ENCODE assay signal across 39 cellular contexts in the genomic region with DNA sequence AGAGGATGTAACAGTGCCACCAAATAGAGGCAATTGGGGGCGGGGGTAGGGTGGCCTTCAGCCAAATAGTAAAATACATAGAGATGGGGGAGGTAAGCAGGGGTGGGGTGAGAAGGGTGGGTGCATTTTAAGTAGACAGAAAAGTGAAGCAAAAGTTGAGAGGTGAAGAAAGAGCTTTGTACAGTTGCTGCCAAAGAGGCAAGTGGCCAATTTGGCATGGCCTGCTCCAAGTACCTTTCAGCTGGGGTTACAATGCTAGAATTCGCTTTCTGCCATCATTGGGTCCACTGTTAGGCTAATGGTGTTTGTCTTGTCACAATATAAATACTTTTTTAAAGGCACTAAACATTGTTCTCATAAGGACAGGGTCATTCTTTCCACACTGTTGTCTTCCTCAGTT. TPM values are rescaled to one million over a fixed set of nuclear protein-coding genes. Genes with fewer than 3 reads are reported as not detected.
"Had no signal": no experiment of that assay in that cellular context is flagged by ENCODE, and none has a peak within 500 bp of the region (broad histone marks: within the 10 kb centered on the region; RNA-seq: fewer than 3 reads in every experiment).

No MANE protein-coding gene starts in this region.

- H3K4me3 ChIP-seq: MG63 had no signal

- H3K27me3 ChIP-seq: MG63 had no signal

- H3K36me3 ChIP-seq: MG63 had no signal

- H3K27ac ChIP-seq: KMS-11 had no signal

- H3K9me3 ChIP-seq: MG63 had no signal

- DNase-seq: Karpas-422, Kasumi-1, MG63, MM.1S, MV-4-11, NCI-H1048, NCI-H1092, NCI-H1092 treated with DMSO at 0.1 percent for 48 hours, NCI-H1105, NCI-H1105 treated with DMSO at 0.1 percent for 48 hours, NCI-H1417, NCI-H1417 treated with DMSO at 0.1 percent for 48 hours, NCI-H1436, NCI-H1436 treated with DMSO at 0.1 percent for 48 hours, NCI-H146, NCI-H1694, NCI-H1694 treated with DMSO at 0.1 percent for 48 hours, NCI-H187, NCI-H187 treated with DMSO at 0.1 percent for 48 hours, NCI-H1930, NCI-H2029, NCI-H2029 treated with DMSO at 0.1 percent for 48 hours, NCI-H2081, NCI-H2081 treated with DMSO at 0.1 percent for 48 hours, NCI-H2107, NCI-H2171, NCI-H2171 treated with DMSO at 0.1 percent for 48 hours, NCI-H2227 treated with DMSO at 0.1 percent for 48 hours, NCI-H226, NCI-H345, NCI-H446, NCI-H446 treated with DMSO at 0.1 percent for 48 hours, NCI-H510A, NCI-H510A treated with DMSO at 0.1 percent for 48 hours had no signal

RNA-seq across cellular contexts. Expression of gene SEBOX, which starts 51.2 kb away (rescaled TPM):
- total RNA-seq: LHCN-M2, M059J, MCF 10A, NCI-H460 had no signal
